11 cellular contexts compared by ENCODE assay signal in genomic region chr6:166494757-166495486, GRCh38.
DNase-seq lines count a peak whose midpoint lies in the region; ATAC-seq and TF ChIP-seq lines count a peak whose summit lies in the region.
"Had no signal": no experiment of that assay in that cellular context is flagged by ENCODE, and none has a peak within 500 bp of the region (broad histone marks: within the 10 kb centered on the region; RNA-seq: fewer than 3 reads in every experiment).

No MANE protein-coding gene starts in this region.

- H3K27me3 Mint-ChIP-seq in activated CD4-positive, alpha-beta memory T cell treated with anti-CD3 and anti-CD28 coated beads for 36 hours: no peaks in the 10 kb centered on the region
- no peaks in the 10 kb centered on the region for H3K27me3 Mint-ChIP-seq in activated CD4-positive, alpha-beta memory T cell treated with anti-CD3 and anti-CD28 coated beads, Interleukin-2, amount 10 ng/mL, durations not matched to agents 7 days and 5 days
- H3K27me3 Mint-ChIP-seq: natural killer cell treated with Interleukin-12 subunit alpha and Interleukin-12 subunit beta and Interleukin-15 and Interleukin-18, amount 100 ng/mL, for 72 hours had no signal

- peak overlapping the region; percentile 60 for H3K27ac Mint-ChIP-seq in activated CD4-positive, alpha-beta memory T cell treated with anti-CD3 and anti-CD28 coated beads for 36 hours
- H3K27ac Mint-ChIP-seq in activated CD4-positive, alpha-beta memory T cell treated with anti-CD3 and anti-CD28 coated beads, Interleukin-2, amount 10 ng/mL, durations not matched to agents 7 days and 5 days: no peak overlapping the region
- H3K27ac Mint-ChIP-seq: natural killer cell treated with Interleukin-12 subunit alpha and Interleukin-12 subunit beta and Interleukin-15 and Interleukin-18, amount 100 ng/mL, for 72 hours had no signal

- H2AFZ ChIP-seq in osteoblast (ENCODE audit: low read length): no peak overlapping the region

- H3K27ac ChIP-seq in angular gyrus (ENCODE audit: low read depth, low read length) (peak overlapping the region; percentile 80), osteoblast (ENCODE audit: low read depth, low read length) (no peak overlapping the region)

- no peaks in the 10 kb centered on the region for H3K4me1 ChIP-seq in osteoblast (ENCODE audit: insufficient read depth, low read length)

- H4K20me1 ChIP-seq in osteoblast (ENCODE audit: insufficient read depth, low read length): no peaks in the 10 kb centered on the region

- H3K27me3 ChIP-seq in osteoblast (ENCODE audit: insufficient read depth, low read length): no peaks in the 10 kb centered on the region

- peak overlapping the region; percentile 6 for H3K4me3 Mint-ChIP-seq in activated CD4-positive, alpha-beta memory T cell treated with anti-CD3 and anti-CD28 coated beads for 36 hours
- no peak overlapping the region for H3K4me3 Mint-ChIP-seq in activated CD4-positive, alpha-beta memory T cell treated with anti-CD3 and anti-CD28 coated beads, Interleukin-2, amount 10 ng/mL, durations not matched to agents 7 days and 5 days
- H3K4me3 Mint-ChIP-seq: natural killer cell treated with Interleukin-12 subunit alpha and Interleukin-12 subunit beta and Interleukin-15 and Interleukin-18, amount 100 ng/mL, for 72 hours had no signal

- TF ChIP-seq CTCF in osteoblast (IDR thresholded peaks at IDR 0.05; ENCODE audit: extremely low read depth, low read depth, low read length): no peak

- peaks cover 4% of the 10 kb centered on the region for H3K36me3 Mint-ChIP-seq in activated CD4-positive, alpha-beta memory T cell treated with anti-CD3 and anti-CD28 coated beads for 36 hours
- no peaks in the 10 kb centered on the region for H3K36me3 Mint-ChIP-seq in activated CD4-positive, alpha-beta memory T cell treated with anti-CD3 and anti-CD28 coated beads, Interleukin-2, amount 10 ng/mL, durations not matched to agents 7 days and 5 days (ENCODE audit: low read depth)
- H3K36me3 Mint-ChIP-seq: natural killer cell treated with Interleukin-12 subunit alpha and Interleukin-12 subunit beta and Interleukin-15 and Interleukin-18, amount 100 ng/mL, for 72 hours had no signal

- H3K9me3 ChIP-seq in osteoblast (ENCODE audit: low read depth, low read length): no peaks in the 10 kb centered on the region

- intact Hi-C loops in activated CD4-positive, alpha-beta memory T cell treated with anti-CD3 and anti-CD28 coated beads for 36 hours (cut with micrococcal nuclease): no loop called here

- POLR2A ChIA-PET in activated CD4-positive, alpha-beta memory T cell treated with anti-CD3 and anti-CD28 coated beads for 36 hours (lab: Charles Lee): no interaction called here
- POLR2A ChIA-PET in activated CD4-positive, alpha-beta memory T cell treated with anti-CD3 and anti-CD28 coated beads, Interleukin-2, amount 10 ng/mL, durations not matched to agents 7 days and 5 days (lab: Charles Lee): no interaction called here

- no peak overlapping the region for H3K4me3 ChIP-seq in osteoblast (ENCODE audit: insufficient read depth, low read length)

- H3K36me3 ChIP-seq in osteoblast (ENCODE audit: insufficient read depth, low read length): peaks cover 31% of the 10 kb centered on the region

- ATAC-seq in HG02759 (IDR thresholded peaks at IDR 0.05; ENCODE audit: unreplicated experiment): no peak
- ATAC-seq: natural killer cell treated with Interleukin-12 subunit alpha and Interleukin-12 subunit beta and Interleukin-15 and Interleukin-18, amount 100 ng/mL, for 72 hours had no signal

- DNase-seq in activated CD4-positive, alpha-beta memory T cell treated with anti-CD3 and anti-CD28 coated beads for 36 hours: peak; percentile 80
- no peak for DNase-seq in activated CD4-positive, alpha-beta memory T cell treated with anti-CD3 and anti-CD28 coated beads, Interleukin-2, amount 10 ng/mL, durations not matched to agents 7 days and 5 days
- DNase-seq in osteoblast (ENCODE audit: insufficient read length, low spot score, missing footprints) (peak; percentile 58), hepatic stellate cell (ENCODE audit: low spot score) (no peak), H4 (ENCODE audit: low spot score) (no peak)
- peak; percentile 41 for DNase-seq in stimulated activated CD8-positive, alpha-beta memory T cell treated with anti-CD3 and anti-CD28 coated beads, Interleukin-4, amount 100 ng/mL, for 24 hours (ENCODE audit: low read depth)
- DNase-seq: DMS79 treated with DMSO at 0.1 percent for 48 hours, NCI-H1694 had no signal

- no peak overlapping the region for H3K4me2 ChIP-seq in osteoblast (ENCODE audit: insufficient read depth, low read length)

- no peaks in the 10 kb centered on the region for H3K9me3 Mint-ChIP-seq in activated CD4-positive, alpha-beta memory T cell treated with anti-CD3 and anti-CD28 coated beads for 36 hours
- H3K9me3 Mint-ChIP-seq in activated CD4-positive, alpha-beta memory T cell treated with anti-CD3 and anti-CD28 coated beads, Interleukin-2, amount 10 ng/mL, durations not matched to agents 7 days and 5 days: peaks cover 2% of the 10 kb centered on the region
- H3K9me3 Mint-ChIP-seq: natural killer cell treated with Interleukin-12 subunit alpha and Interleukin-12 subunit beta and Interleukin-15 and Interleukin-18, amount 100 ng/mL, for 72 hours had no signal

- no peaks in the 10 kb centered on the region for H3K79me2 ChIP-seq in osteoblast (ENCODE audit: insufficient read depth, low read length)

- peaks cover 25% of the 10 kb centered on the region for H3K4me1 Mint-ChIP-seq in activated CD4-positive, alpha-beta memory T cell treated with anti-CD3 and anti-CD28 coated beads for 36 hours (ENCODE audit: low read depth)
- H3K4me1 Mint-ChIP-seq in activated CD4-positive, alpha-beta memory T cell treated with anti-CD3 and anti-CD28 coated beads, Interleukin-2, amount 10 ng/mL, durations not matched to agents 7 days and 5 days: peaks cover 6% of the 10 kb centered on the region

- CTCF ChIA-PET in activated CD4-positive, alpha-beta memory T cell treated with anti-CD3 and anti-CD28 coated beads for 36 hours (lab: Charles Lee): no interaction called here
- CTCF ChIA-PET in activated CD4-positive, alpha-beta memory T cell treated with anti-CD3 and anti-CD28 coated beads, Interleukin-2, amount 10 ng/mL, durations not matched to agents 7 days and 5 days (lab: Charles Lee): no interaction called here

Comparison
In these comparisons a context has a peak if more than half of its experiments do, and no peak if none do; other contexts are left out.
1. DNase-seq: peak in activated CD4-positive, alpha-beta memory T cell treated with anti-CD3 and anti-CD28 coated beads for 36 hours (single experiment), osteoblast (single experiment) and stimulated activated CD8-positive, alpha-beta memory T cell treated with anti-CD3 and anti-CD28 coated beads, Interleukin-4, amount 100 ng/mL, for 24 hours (single experiment); none in activated CD4-positive, alpha-beta memory T cell treated with anti-CD3 and anti-CD28 coated beads, Interleukin-2, amount 10 ng/mL, durations not matched to agents 7 days and 5 days (single experiment), hepatic stellate cell (single experiment) and H4 (single experiment).